ENCODE assay signal across 8 cellular contexts in genomic region chr15:66882251-66883020, GRCh38.
DNase-seq lines count a peak whose midpoint lies in the region; ATAC-seq and TF ChIP-seq lines count a peak whose summit lies in the region.

No MANE protein-coding gene starts in this region.

- H3K4me2 ChIP-seq in neuronal stem cell (ENCODE audit: insufficient read depth, low read length, poor library complexity, severe bottlenecking) = no peak overlapping the region

- peaks cover 69% of the 10 kb centered on the region for H3K4me1 ChIP-seq in Panc1 (ENCODE audit: control insufficient read depth, insufficient read depth, low read length)
- H3K4me1 ChIP-seq in neuronal stem cell (ENCODE audit: control insufficient read depth in 2 of 2, insufficient read depth in 1 of 2, low read depth in 1 of 2, low read length in 2 of 2) = peaks cover 7 to 23% of the 10 kb centered on the region in 2 donors

- H4K8ac ChIP-seq in neuronal stem cell (ENCODE audit: low read depth, low read length) = no peak overlapping the region

- BruUV-seq in Panc1 (replicated peaks; lab: Mats Ljungman, UMichigan) = no TSS peak

- peak; percentile 13 for DNase-seq in AG04450 (ENCODE audit: low read depth, low spot score)
- no peak for DNase-seq in Panc1 (ENCODE audit: low read depth, low spot score)
- DNase-seq in epithelial cell of prostate (ENCODE audit: low read depth, low spot score) = no peak
- no peak for DNase-seq in neuronal stem cell (ENCODE audit: low spot score)
- no peak for DNase-seq in NCI-H1048 (lab: John Stamatoyannopoulos, UW)

- WGBS in neuronal stem cell (ENCODE audit: extremely low coverage in 2 of 2, insufficient read length in 2 of 2, insufficient replicate concordance in 1 of 2), 2 donors = no CpG with 5 or more reads among the region's 11 CpGs

- H4K91ac ChIP-seq in neuronal stem cell (ENCODE audit: low read depth, low read length, poor library complexity) = no peak overlapping the region

- CTCF ChIA-PET in AG04450 (lab: Charles Lee) = interaction anchor here (2.2 kb wide), 1 partner anchor 31 kb away, joined by 9 read pairs; no protein-coding TSS in a partner anchor
- CTCF ChIA-PET in Panc1 (lab: Charles Lee) = interaction anchor here (1.2 kb wide), 1 partner anchor 31 kb away, joined by 6 read pairs; no protein-coding TSS in a partner anchor

- H3K4ac ChIP-seq in neuronal stem cell (ENCODE audit: low read length) = peak overlapping the region; percentile 37

- intact Hi-C loops in Panc1 (cut with micrococcal nuclease; ENCODE audit: unreplicated experiment) = loop anchor here (5.0 kb wide), 1 partner anchor 50 kb away; no protein-coding TSS in a partner anchor

- H3K27me3 ChIP-seq in AG04450 (ENCODE audit: control insufficient read depth, insufficient read depth, low read length) (no peaks in the 10 kb centered on the region), Panc1 (ENCODE audit: control insufficient read depth, insufficient read depth, low read length) (no peaks in the 10 kb centered on the region), neuronal stem cell (ENCODE audit: control insufficient read depth in 3 of 3, insufficient read depth in 3 of 3, low read depth in 1 of 3, low read length in 3 of 3) (no peaks in the 10 kb centered on the region)

- in situ Hi-C loops in Panc1 (cut with HindIII; ENCODE audit: low pct_unique_long_range_greater_than_20kb, low sequenced_read_pairs) = no loop called here

- peak overlapping the region; percentile 90 for H3K18ac ChIP-seq in neuronal stem cell (ENCODE audit: low read length)

- no peak overlapping the region for H3K4me3 ChIP-seq in AG04450 (ENCODE audit: low read depth, low read length)
- H3K4me3 ChIP-seq in Panc1 (ENCODE audit: low read depth in 2 of 2, low read length in 2 of 2) = no peak overlapping the region
- no peak overlapping the region for H3K4me3 ChIP-seq in neuronal stem cell (ENCODE audit: low read length in 2 of 2)

- TF ChIP-seq CTCF in AG04450 (IDR thresholded peaks at IDR 0.05; ENCODE audit: low read depth, low read length) = no peak
- no peak for TF ChIP-seq CTCF in Panc1 (IDR thresholded peaks at IDR 0.05)

- H3K27ac ChIP-seq in AG04450 (ENCODE audit: low read depth, low read length) (peak overlapping the region; percentile 70), Panc1 (ENCODE audit: low read length) (peak overlapping the region; percentile 98), epithelial cell of prostate (peak overlapping the region; percentile 44), neuronal stem cell (replicated peaks; ENCODE audit: low read length) (peak overlapping the region; percentile 90)

- H3K9me3 ChIP-seq in AG04450 (ENCODE audit: control insufficient read depth, insufficient read depth, low read length) (peaks cover 16% of the 10 kb centered on the region), Panc1 (ENCODE audit: control insufficient read depth, insufficient read depth, low read depth, low read length) (peaks cover 10% of the 10 kb centered on the region; the same call in 1 of the 2 replicates), neuronal stem cell (replicated peaks in 1 of 2; ENCODE audit: control insufficient read depth in 2 of 2, insufficient read depth in 1 of 2, low read depth in 1 of 2, low read length in 2 of 2) (peaks cover 0 to 12% of the 10 kb centered on the region in 2 donors)

- H2AK5ac ChIP-seq in neuronal stem cell (ENCODE audit: low read depth, low read length) = peak overlapping the region; percentile 20

- no peaks in the 10 kb centered on the region for H3K79me1 ChIP-seq in neuronal stem cell (ENCODE audit: low read depth, low read length)

- no peak overlapping the region for H2AFZ ChIP-seq in neuronal stem cell (ENCODE audit: low read length)

- peak overlapping the region; percentile 81 for H2BK15ac ChIP-seq in neuronal stem cell (ENCODE audit: low read length)

- ATAC-seq in Panc1 (no peak), HG03442 (IDR thresholded peaks at IDR 0.05; ENCODE audit: unreplicated experiment) (no peak), HG02642 (IDR thresholded peaks at IDR 0.05; ENCODE audit: poor library complexity, unreplicated experiment) (no peak), GM21737 (IDR thresholded peaks at IDR 0.05; ENCODE audit: unreplicated experiment) (no peak)

- H2BK5ac ChIP-seq in neuronal stem cell (ENCODE audit: low read length) = peak overlapping the region; percentile 87

- H2BK12ac ChIP-seq in neuronal stem cell (ENCODE audit: low read length) = peak overlapping the region; percentile 99

- H3K36me3 ChIP-seq in Panc1 (ENCODE audit: control insufficient read depth, insufficient read depth, low read length) (no peaks in the 10 kb centered on the region), neuronal stem cell (replicated peaks in 1 of 2; ENCODE audit: control insufficient read depth in 2 of 2, insufficient read depth in 2 of 2, low read length in 2 of 2) (no peaks in the 10 kb centered on the region)

- H3K14ac ChIP-seq in neuronal stem cell (ENCODE audit: low read length) = no peak overlapping the region

- peak overlapping the region; percentile 21 for H2BK120ac ChIP-seq in neuronal stem cell (ENCODE audit: low read depth, low read length)

- peak overlapping the region; percentile 48 for H3K23ac ChIP-seq in neuronal stem cell (ENCODE audit: low read depth, low read length, poor library complexity)

- POLR2A ChIA-PET in AG04450 (lab: Yijun Ruan, JAX) = interaction anchor here (0.9 to 1.3 kb wide), 2 partner anchors 11 to 26 kb away, joined by 3 to 5 read pairs; no protein-coding TSS in a partner anchor
- POLR2A ChIA-PET in Panc1 (lab: Charles Lee) = no interaction called here

- no peak overlapping the region for H3K9ac ChIP-seq in neuronal stem cell (ENCODE audit: low read depth, low read length, poor library complexity)

Comparison
In these comparisons a context has a peak if more than half of its experiments do, and no peak if none do; other contexts are left out.
1. H3K27ac ChIP-seq: peak in every context shown above with its lines; median percentile 98 in Panc1; 90 in neuronal stem cell; 70 in AG04450; 44 in epithelial cell of prostate.